ENCODE assay signal across 12 cellular contexts in genomic region chr13:50711449-50711848, GRCh38.
DNase-seq lines count a peak whose midpoint lies in the region; ATAC-seq and TF ChIP-seq lines count a peak whose summit lies in the region.
"Had no signal": no experiment of that assay in that cellular context is flagged by ENCODE, and none has a peak within 500 bp of the region (broad histone marks: within the 10 kb centered on the region; RNA-seq: fewer than 3 reads in every experiment).

No MANE protein-coding gene starts in this region.

- TF ChIP-seq CTCF in SK-N-SH (IDR thresholded peaks at IDR 0.05) (no peak), brain (conservative IDR thresholded peaks at IDR 0.05) (no peak), nephron (IDR thresholded peaks at IDR 0.05; ENCODE audit: unreplicated experiment in 3 of 3) (no peak)

- H3K9me3 Mint-ChIP-seq in brain (peaks cover 0 to 8% (median 4%) of the 10 kb centered on the region in 5 experiments), nephron (no peaks in the 10 kb centered on the region)
- H3K9me3 Mint-ChIP-seq: CD4-positive, alpha-beta T cell; GM23338 had no signal

- H3K4me1 Mint-ChIP-seq in brain, result peaks cover 61% of the 10 kb centered on the region
- H3K4me1 Mint-ChIP-seq in nephron, result peaks cover 62% of the 10 kb centered on the region
- H3K4me1 Mint-ChIP-seq: GM23338 had no signal

- peak; percentile 28 for DNase-seq in SK-N-SH
- DNase-seq in Right ventricle myocardium superior, result no peak
- no peak for DNase-seq in D341Med (ENCODE audit: low spot score)
- DNase-seq: ACHN; CD4-positive, alpha-beta T cell; HCEC 1CT had no signal

- peak overlapping the region in 1 of 2 experiments; percentile 67; a peak in 1 of 4 replicates for H3K27ac ChIP-seq in SK-N-SH (ENCODE audit: low read depth in 2 of 2, low read length in 1 of 2)
- H3K27ac ChIP-seq: C4-2B had no signal

- no peaks in the 10 kb centered on the region for H3K36me3 Mint-ChIP-seq in brain
- H3K36me3 Mint-ChIP-seq in nephron (ENCODE audit: low read depth), result peaks cover 3% of the 10 kb centered on the region

- H3K4me1 ChIP-seq in SK-N-SH (ENCODE audit: control insufficient read depth in 1 of 2, insufficient read depth in 2 of 2, low read depth in 1 of 2, low read length in 1 of 2), result peaks cover 7 to 8% of the 10 kb centered on the region in 2 experiments; a peak in 3 of 4 replicates

- POLR2A ChIA-PET in SK-N-SH (lab: Yijun Ruan, JAX), result no interaction called here

- H3K27me3 ChIP-seq in SK-N-SH (ENCODE audit: insufficient read depth), result no peaks in the 10 kb centered on the region

- no peak overlapping the region for H2AFZ ChIP-seq in SK-N-SH (ENCODE audit: low read depth)
- H2AFZ ChIP-seq: GM23338 had no signal

- H3K27me3 Mint-ChIP-seq in brain (no peaks in the 10 kb centered on the region), nephron (ENCODE audit: low read depth) (no peaks in the 10 kb centered on the region)
- H3K27me3 Mint-ChIP-seq: CD4-positive, alpha-beta T cell had no signal

- ATAC-seq in SK-N-SH treated with all-trans-retinoic acid at 6 μM for 48 hours (no peak), Right ventricle myocardium superior (ENCODE audit: poor library complexity) (no peak), GM18502 (IDR thresholded peaks at IDR 0.05; ENCODE audit: poor library complexity, unreplicated experiment) (no peak)
- ATAC-seq: GM23338 had no signal

- no peak overlapping the region for H3K4me2 ChIP-seq in SK-N-SH
- H3K4me2 ChIP-seq: GM23338 had no signal

- peak overlapping the region in 2 of 5 experiments; percentile 18 to 32 for H3K4me3 Mint-ChIP-seq in brain
- H3K4me3 Mint-ChIP-seq in nephron, result no peak overlapping the region
- H3K4me3 Mint-ChIP-seq: CD4-positive, alpha-beta T cell; GM23338 had no signal

- intact Hi-C loops in Right ventricle myocardium superior (cut with DNase I), result no loop called here

- CTCF ChIA-PET in SK-N-SH (lab: Yijun Ruan, JAX), result interaction anchor here (1.0 to 1.9 kb wide), 2 partner anchors 10 to 119 kb away, joined by 4 to 7 read pairs; no protein-coding TSS in a partner anchor

- no peak; the same call in none of the 2 replicates for TF ChIP-seq RAD21 in SK-N-SH (IDR thresholded peaks at IDR 0.05; ENCODE audit: low read length)

- no peak overlapping the region for H3K9ac ChIP-seq in SK-N-SH

- no peaks in the 10 kb centered on the region for H3K9me3 ChIP-seq in SK-N-SH

- H3K36me3 ChIP-seq in SK-N-SH (replicated peaks in 1 of 2; ENCODE audit: control insufficient read depth in 1 of 2, insufficient read depth in 2 of 2, low read length in 1 of 2), result no peaks in the 10 kb centered on the region

- H3K4me3 ChIP-seq in SK-N-SH (ENCODE audit: low read depth in 2 of 2, low read length in 1 of 2), result no peak overlapping the region
- H3K4me3 ChIP-seq: GM23338 had no signal

- H4K20me1 ChIP-seq in SK-N-SH (ENCODE audit: insufficient read depth), result no peaks in the 10 kb centered on the region

- H3F3A ChIP-seq in SK-N-SH (replicated peaks; ENCODE audit: insufficient read depth), result no peaks in the 10 kb centered on the region

- no peaks in the 10 kb centered on the region for H3K79me2 ChIP-seq in SK-N-SH (ENCODE audit: insufficient read depth)

- H3K27ac Mint-ChIP-seq in brain (peak overlapping the region; percentile 1 to 83 (median 43)), nephron (peak overlapping the region; percentile 89 to 91 (median 89))
- H3K27ac Mint-ChIP-seq: CD4-positive, alpha-beta T cell; GM23338 had no signal

- 72% methylated on average over 4 of the region's 4 CpGs for WGBS in SK-N-SH (ENCODE audit: low lambda C conversion rate)

- no peaks in the 10 kb centered on the region for H3K9me2 ChIP-seq in SK-N-SH

- TF ChIP-seq EP300 in SK-N-SH (IDR thresholded peaks at IDR 0.05; ENCODE audit: borderline replicate concordance in 1 of 2, low read depth in 1 of 2, low read length in 1 of 2), result peak in 1 of 2 experiments; percentile 77; a peak in 2 of 4 replicates

TF ChIP-seq in SK-N-SH, 30 proteins besides CTCF, POLR2A, EP300 and RAD21:
- TF ChIP-seq FOXJ3 (CRISPR knock-in tag; IDR thresholded peaks at IDR 0.05) (0 out of 2 replicates have a peak, but pooled peaks have one; percentile 21), GATA2 (CRISPR knock-in tag; IDR thresholded peaks at IDR 0.05) (peak; percentile 56; the same call in 1 of the 2 replicates), RXRA (IDR thresholded peaks at IDR 0.05; ENCODE audit: borderline replicate concordance, low read depth) (no peak), ZBTB33 (IDR thresholded peaks at IDR 0.05; ENCODE audit: borderline replicate concordance, low read depth) (no peak)

TF ChIP-seq in SK-N-SH treated with all-trans-retinoic acid at 6 μM for 48 hours, 23 proteins besides CTCF, POLR2A, EP300 and RAD21:
- TF ChIP-seq TOX (CRISPR knock-in tag; IDR thresholded peaks at IDR 0.05; ENCODE audit: borderline replicate concordance) (no peak), GLIS3 (CRISPR knock-in tag; IDR thresholded peaks at IDR 0.05) (no peak), PATZ1 (CRISPR knock-in tag; IDR thresholded peaks at IDR 0.05; ENCODE audit: borderline replicate concordance) (no peak), OSR1 (CRISPR knock-in tag; IDR thresholded peaks at IDR 0.05) (no peak), TSHZ2 (CRISPR knock-in tag; IDR thresholded peaks at IDR 0.05) (no peak), ISL1 (CRISPR knock-in tag; IDR thresholded peaks at IDR 0.05) (no peak), ARNTL (CRISPR knock-in tag; IDR thresholded peaks at IDR 0.05; ENCODE audit: borderline replicate concordance, low read depth) (no peak)
